Comparison of ENCODE assay signal across 9 cellular contexts in the genomic region with DNA sequence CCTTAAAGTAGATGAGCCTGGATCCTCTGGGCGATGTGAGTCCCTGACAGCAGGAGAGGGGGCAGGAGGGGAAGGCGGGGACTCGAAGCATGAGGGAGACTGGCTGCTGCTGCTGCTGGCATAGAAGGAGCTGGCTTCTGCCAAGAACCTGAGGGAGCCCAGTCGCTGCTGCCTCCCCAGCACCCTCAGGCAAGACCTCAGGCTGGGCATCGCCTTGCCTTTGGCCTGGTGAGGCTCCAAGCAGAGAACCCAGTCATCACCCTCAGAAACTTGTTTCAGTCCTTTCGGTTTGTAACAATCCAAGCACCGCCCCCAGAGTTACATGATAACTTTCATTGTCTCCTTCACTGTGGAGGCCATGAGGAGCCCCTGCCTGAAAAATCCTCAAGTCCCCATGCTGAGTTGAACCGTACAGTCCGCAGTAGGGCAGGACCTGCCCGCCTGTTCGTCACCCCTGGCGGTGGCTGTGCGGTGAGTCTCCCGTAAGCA. TPM values are rescaled to one million over a fixed set of nuclear protein-coding genes. Genes with fewer than 3 reads are reported as not detected.
A peak's percentile ranks its signal among the peaks of the same experiment; 100 is the strongest.
DNase-seq lines count a peak whose midpoint lies in the region; ATAC-seq, FAIRE-seq and TF ChIP-seq lines count a peak whose summit lies in the region.
"Had no signal": no experiment of that assay in that cellular context is flagged by ENCODE, and none has a peak within 500 bp of the region (broad histone marks: within the 10 kb centered on the region; RNA-seq: fewer than 3 reads in every experiment).

No MANE protein-coding gene starts in this region.

- H3K4me3 ChIP-seq in astrocyte of the spinal cord (ENCODE audit: low read depth, low read length) (peak overlapping the region; percentile 15), keratinocyte (ENCODE audit: control insufficient read depth in 2 of 3, extremely low read depth in 1 of 3, insufficient read depth in 2 of 3, low read depth in 1 of 3, low read length in 3 of 3) (peak overlapping the region in 1 of 3 experiments; percentile 14), transverse colon (peak overlapping the region in 2 of 4 donors; percentile 5 to 30)

- H3K27ac ChIP-seq in keratinocyte (ENCODE audit: control insufficient read depth, insufficient read depth, low read length), result no peak overlapping the region
- peak overlapping the region in 2 of 4 donors; percentile 50 to 65 for H3K27ac ChIP-seq in transverse colon
- H3K27ac ChIP-seq: 22Rv1 had no signal

- H3K9me1 ChIP-seq in keratinocyte (ENCODE audit: control insufficient read depth, extremely low read depth, insufficient read depth, low read length), result no peaks in the 10 kb centered on the region

- H3K4me2 ChIP-seq in keratinocyte (ENCODE audit: control insufficient read depth, extremely low read depth, insufficient read depth, low read depth, low read length), result peak overlapping the region; percentile 40

- H3K9ac ChIP-seq in keratinocyte (ENCODE audit: control insufficient read depth, extremely low read depth, insufficient read depth, low read length), result no peak overlapping the region

- no peak for ATAC-seq in HG03108 (IDR thresholded peaks at IDR 0.05; ENCODE audit: unreplicated experiment)
- no peak for ATAC-seq in GM18511 (IDR thresholded peaks at IDR 0.05; ENCODE audit: unreplicated experiment)
- ATAC-seq in GM18858 (IDR thresholded peaks at IDR 0.05; ENCODE audit: unreplicated experiment), result no peak

- no peak overlapping the region for H2AFZ ChIP-seq in keratinocyte (ENCODE audit: control insufficient read depth, low read length)

- H3K27me3 ChIP-seq in keratinocyte (ENCODE audit: control insufficient read depth, extremely low read depth, insufficient read depth, low read length), result peaks cover 20% of the 10 kb centered on the region
- peaks cover 17% of the 10 kb centered on the region for H3K27me3 ChIP-seq in transverse colon

- H3K9me3 ChIP-seq in keratinocyte (ENCODE audit: control insufficient read depth, low read depth, low read length) (peaks cover 3% of the 10 kb centered on the region), transverse colon (peaks cover 3 to 4% of the 10 kb centered on the region in 2 donors)

- intact Hi-C loops in transverse colon (cut with DNase I; ENCODE audit: low total_unique reads), result no loop called here

- in situ Hi-C loops in astrocyte of the spinal cord (cut with HindIII; ENCODE audit: low sequenced_read_pairs), result no loop called here
- in situ Hi-C loops in transverse colon (cut with MboI; ENCODE audit: low pct_ligation_motif_present in 1 of 4, low pct_unique_long_range_greater_than_20kb in 1 of 4, low sequenced_read_pairs in 3 of 4), result no loop called here

- TF ChIP-seq POLR2A in transverse colon (IDR thresholded peaks at IDR 0.05), result no peak

- H3K79me2 ChIP-seq in keratinocyte (ENCODE audit: control insufficient read depth, insufficient read depth, low read length), result no peaks in the 10 kb centered on the region

- dilution Hi-C loops in keratinocyte (cut with MboI; ENCODE audit: extremely low pct_ligation_motif_present, low sequenced_read_pairs), result no loop called here

- 48% methylated on average over 14 of the region's 14 CpGs; no CpG with 5 or more reads in 1 of the 2 donors for WGBS in transverse colon (ENCODE audit: low coverage in 1 of 2), 2 donors

- TF ChIP-seq CTCF in astrocyte of the spinal cord (IDR thresholded peaks at IDR 0.05; ENCODE audit: low read depth, low read length) (no peak), keratinocyte (optimal IDR thresholded peaks at IDR 0.05 in 1 of 3, IDR thresholded peaks at IDR 0.05 in 1 of 3, conservative IDR thresholded peaks at IDR 0.05 in 1 of 3; ENCODE audit: extremely low read depth in 1 of 3, insufficient read depth in 2 of 3, low read length in 3 of 3) (no peak), transverse colon (IDR thresholded peaks at IDR 0.05) (no peak)

- H4K20me1 ChIP-seq in keratinocyte (ENCODE audit: control insufficient read depth, extremely low read depth, insufficient read depth, low read length), result no peaks in the 10 kb centered on the region

- DNase-seq in NCI-H1092 treated with DMSO at 0.1 percent for 48 hours (lab: John Stamatoyannopoulos, UW), result peak; percentile 34
- DNase-seq in NCI-H1092 (lab: John Stamatoyannopoulos, UW), result no peak
- peak; percentile 16 for DNase-seq in astrocyte of the spinal cord (ENCODE audit: low read depth, low spot score)
- no peak for DNase-seq in keratinocyte (ENCODE audit: low read depth, low spot score)
- peak; percentile 32 for DNase-seq in transverse colon

- no peak for TF ChIP-seq EP300 in transverse colon (IDR thresholded peaks at IDR 0.05; ENCODE audit: low read depth)

- H3K36me3 ChIP-seq in keratinocyte (ENCODE audit: control insufficient read depth in 2 of 2, extremely low read depth in 1 of 2, insufficient read depth in 2 of 2, low read length in 2 of 2) (no peaks in the 10 kb centered on the region), transverse colon (no peaks in the 10 kb centered on the region)

- H3K4me1 ChIP-seq in keratinocyte (ENCODE audit: control insufficient read depth, extremely low read depth, insufficient read depth, low read length) (peaks cover 5% of the 10 kb centered on the region), transverse colon (peaks cover 0 to 9% (median 5%) of the 10 kb centered on the region in 4 donors)

- no peak for FAIRE-seq in keratinocyte (lab: Jason Lieb, UNC)

RNA-seq across cellular contexts. Expression of a gene that starts 38.8 kb away (rescaled TPM):
- 8.8 to 18.7 TPM (median 9.6 TPM) in 3 replicates for polyA plus RNA-seq in keratinocyte
- polyA plus RNA-seq in keratinocyte (2011; ENCODE audit: low read depth), result 18.2 TPM
- polyA plus RNA-seq in keratinocyte (2011; cell fraction: cytosol; rRNA removed), result 5.5 and 7.4 TPM in 2 replicates
- 43.9 and 45.4 TPM in 2 replicates for polyA plus RNA-seq in keratinocyte (2011; cell fraction: nucleus; rRNA removed)
- 10.7 and 16.1 TPM in 2 replicates for polyA plus RNA-seq in keratinocyte (2012; ENCODE audit: low replicate concordance)
- polyA minus RNA-seq in keratinocyte, result 6.3 to 13.2 TPM (median 6.7 TPM) in 3 replicates
- polyA minus RNA-seq in keratinocyte (2011; cell fraction: cytosol; rRNA and poly(A)+ RNA removed), result 4.4 TPM
- polyA minus RNA-seq in keratinocyte (2011; cell fraction: nucleus; rRNA and poly(A)+ RNA removed), result 12.2 and 14.1 TPM in 2 replicates
- 10 to 100 TPM; 29.9 to 79.3 (median 33.3) TPM for total RNA-seq in transverse colon

Comparison
In these comparisons a context has a peak if more than half of its experiments do, and no peak if none do; other contexts are left out.
1. DNase-seq: peak in NCI-H1092 treated with DMSO at 0.1 percent for 48 hours (single experiment), astrocyte of the spinal cord (single experiment) and transverse colon (single experiment); none in NCI-H1092 (single experiment) and keratinocyte (single experiment).